In the genomic region with DNA sequence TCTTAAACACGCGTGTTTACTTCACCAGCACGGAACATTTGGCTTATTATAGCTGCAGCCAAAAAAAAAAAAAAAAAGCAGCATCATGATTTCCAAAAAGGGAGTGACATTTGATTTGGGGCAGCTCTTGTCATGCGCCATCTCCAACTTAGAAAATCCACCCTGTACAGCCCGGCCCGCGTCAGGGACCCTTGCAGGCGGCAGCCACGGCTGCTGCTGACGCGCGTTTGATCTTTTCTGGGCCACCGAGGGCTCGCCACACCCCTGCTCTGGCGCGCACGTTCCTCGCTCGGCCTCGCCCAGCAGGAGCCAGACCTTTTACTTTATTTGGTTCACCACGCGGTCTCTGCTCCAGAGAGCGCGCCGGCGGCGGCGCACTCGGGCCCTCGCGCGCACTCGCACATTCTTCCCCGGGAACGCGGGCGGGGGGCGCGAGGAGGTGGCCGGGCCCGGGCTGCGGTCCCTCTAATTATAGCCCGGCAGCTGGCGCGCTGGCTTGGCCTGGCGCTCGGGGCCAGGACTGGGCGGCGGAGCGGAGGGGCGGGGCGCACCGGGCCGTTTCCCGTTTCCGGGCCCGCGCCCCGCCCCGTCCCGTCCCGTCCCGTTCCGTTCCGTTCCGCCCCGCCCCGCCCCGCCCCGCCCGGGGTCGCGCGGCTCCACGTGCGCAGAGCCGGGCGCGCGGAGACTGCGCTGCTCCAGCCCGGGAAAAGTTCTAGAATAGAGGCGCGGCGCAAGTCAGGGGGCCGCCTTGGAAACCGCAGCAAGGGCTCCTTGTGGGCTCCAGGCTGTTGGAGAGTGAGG, we compare ENCODE assay signal across 8 cellular contexts. TPM values are rescaled to one million over a fixed set of nuclear protein-coding genes. Genes with fewer than 3 reads are reported as not detected.
DNase-seq lines count a peak whose midpoint lies in the region; ATAC-seq and TF ChIP-seq lines count a peak whose summit lies in the region.

No MANE protein-coding gene starts in this region.

- no peak for TF ChIP-seq CTCF in BE2C (IDR thresholded peaks at IDR 0.05; ENCODE audit: low read depth, low read length)
- no peak for TF ChIP-seq CTCF in colonic mucosa (IDR thresholded peaks at IDR 0.05)

- H3K9ac ChIP-seq in colonic mucosa (ENCODE audit: low read depth in 2 of 2, low read length in 2 of 2), result peak overlapping the region; percentile 73 to 100

- H3K4me3 ChIP-seq in BE2C (ENCODE audit: low read depth, low read length) (peak overlapping the region; percentile 57), colonic mucosa (peak overlapping the region; percentile 41)

- peaks cover 29% of the 10 kb centered on the region for H3K36me3 ChIP-seq in BE2C
- H3K36me3 ChIP-seq in colonic mucosa, result no peaks in the 10 kb centered on the region

- peak overlapping the region; percentile 99 for H3K27ac ChIP-seq in colonic mucosa

- H3K9me3 ChIP-seq in BE2C, result no peaks in the 10 kb centered on the region
- no peaks in the 10 kb centered on the region for H3K9me3 ChIP-seq in colonic mucosa

- DNase-seq in BE2C, result peak; percentile 94
- peak; percentile 92 for DNase-seq in NCI-H510A (lab: John Stamatoyannopoulos, UW)
- DNase-seq in activated CD4-positive, alpha-beta T cell treated with anti-CD3 and anti-CD28 coated beads for 48 hours, result peak; percentile 80
- DNase-seq in colonic mucosa, result peak; percentile 88
- DNase-seq in left kidney (ENCODE audit: low read depth, low spot score), result peak; percentile 96
- peak; percentile 79 to 86 for DNase-seq in stimulated activated CD4-positive, alpha-beta T cell treated with anti-CD3 and anti-CD28 coated beads, Interleukin-2, amount 100 ng/mL, for 24 hours

- peak; percentile 68 for TF ChIP-seq POLR2A in GM19099 (IDR thresholded peaks at IDR 0.05; ENCODE audit: extremely low read depth, insufficient read length, low read depth)

- H3K4me1 ChIP-seq in BE2C (peaks cover 39% of the 10 kb centered on the region), colonic mucosa (peaks cover 18% of the 10 kb centered on the region)

- H3K27me3 ChIP-seq in BE2C (no peaks in the 10 kb centered on the region), colonic mucosa (no peaks in the 10 kb centered on the region)

- intact Hi-C loops in colonic mucosa (cut with DNase I), result loop anchor here (5.0 kb wide), 1 partner anchor 362 kb away; no protein-coding TSS in a partner anchor

- peak; percentile 79 for ATAC-seq in HG03280 (IDR thresholded peaks at IDR 0.05; ENCODE audit: unreplicated experiment)

RNA-seq across cellular contexts. Expression of gene IRF2BP2, which starts 10.2 kb away (rescaled TPM):
- 199 TPM for polyA plus RNA-seq in BE2C (2012; ENCODE audit: insufficient read depth, insufficient read length, low read depth)
- total RNA-seq in colonic mucosa, result 100 to 1,000 TPM; 157 to 164 TPM

Comparison
In these comparisons a context has a peak if more than half of its experiments do, and no peak if none do; other contexts are left out.
1. Peak in every context shown above with its lines: DNase-seq, ATAC-seq, H3K4me3 ChIP-seq and H3K27ac ChIP-seq.